ENCODE assay signal across 1 cellular context in genomic region chr12:123344086-123344485, GRCh38.
TF ChIP-seq lines count a peak whose summit lies in the region.

No MANE protein-coding gene starts in this region.

TF ChIP-seq in GM12878, 131 proteins besides CTCF, POLR2A, EP300 and RAD21:
- TF ChIP-seq CBX5 (IDR thresholded peaks at IDR 0.05; ENCODE audit: low read depth) (no peak), SMAD1 (IDR thresholded peaks at IDR 0.05; ENCODE audit: low read depth, partially characterized antibody) (no peak), MEF2A (IDR thresholded peaks at IDR 0.05; ENCODE audit: insufficient read depth, low read depth, low read length) (no peak), ZNF217 (IDR thresholded peaks at IDR 0.05) (no peak), MYB (IDR thresholded peaks at IDR 0.05; ENCODE audit: borderline replicate concordance, low read depth, low read length) (no peak), MTA2 (IDR thresholded peaks at IDR 0.05; ENCODE audit: low read depth) (no peak), BHLHE40 (IDR thresholded peaks at IDR 0.05; ENCODE audit: borderline replicate concordance in 1 of 2, low read depth in 2 of 2, low read length in 1 of 2) (no peak), RCOR1 (conservative IDR thresholded peaks at IDR 0.05; ENCODE audit: low read depth, low read length) (no peak)
TF ChIP-seq in GM12878: peak in this region for 0.
